In the genomic region with DNA sequence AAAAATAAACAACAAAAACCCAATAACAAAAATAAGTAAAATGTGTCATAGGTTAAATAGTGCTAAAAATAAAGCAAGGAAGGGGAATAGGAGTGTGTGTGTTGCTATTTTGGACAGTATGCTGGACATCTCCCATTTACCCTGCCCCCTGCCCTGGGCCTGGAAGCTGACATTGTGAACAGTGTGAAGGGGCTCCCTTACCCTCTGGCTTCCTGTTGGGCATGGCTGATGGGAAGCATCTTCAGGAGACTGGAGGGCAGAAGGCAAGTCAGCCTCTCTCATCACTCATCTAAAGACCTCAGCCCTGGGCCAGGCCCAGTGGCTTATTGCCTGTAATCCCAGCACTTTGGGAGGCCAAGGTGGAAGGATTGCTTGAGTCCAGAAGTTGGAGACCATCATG, we compare ENCODE assay signal across 24 cellular contexts. TPM values are rescaled to one million over a fixed set of nuclear protein-coding genes. Genes with fewer than 3 reads are reported as not detected.
DNase-seq lines count a peak whose midpoint lies in the region; ATAC-seq, FAIRE-seq and TF ChIP-seq lines count a peak whose summit lies in the region.
"Had no signal": no experiment of that assay in that cellular context is flagged by ENCODE, and none has a peak within 500 bp of the region (broad histone marks: within the 10 kb centered on the region; RNA-seq: fewer than 3 reads in every experiment).

No MANE protein-coding gene starts in this region.

- peaks cover 9% of the 10 kb centered on the region for H3K27me3 Mint-ChIP-seq in activated CD4-positive, alpha-beta T cell treated with anti-CD3 and anti-CD28 coated beads, Interleukin-2, amount 10 ng/mL, durations not matched to agents 7 days and 5 days
- H3K27me3 Mint-ChIP-seq in activated CD4-positive, alpha-beta T cell treated with anti-CD3 and anti-CD28 coated beads for 36 hours = peaks cover 5% of the 10 kb centered on the region

- H3K9me3 ChIP-seq in RWPE2 (ENCODE audit: severe bottlenecking) = no peaks in the 10 kb centered on the region
- no peaks in the 10 kb centered on the region for H3K9me3 ChIP-seq in upper lobe of right lung
- H3K9me3 ChIP-seq: BE2C, MG63, SJSA1 had no signal

- DNase-seq in activated CD4-positive, alpha-beta T cell treated with anti-CD3 and anti-CD28 coated beads, Interleukin-2, amount 10 ng/mL, durations not matched to agents 7 days and 5 days = no peak
- DNase-seq in activated CD4-positive, alpha-beta T cell treated with anti-CD3 and anti-CD28 coated beads for 36 hours = no peak
- DNase-seq in RWPE2 (ENCODE audit: low spot score) = peak; percentile 24
- peak; percentile 30 for DNase-seq in left lobe of liver (ENCODE audit: low spot score)
- peak; percentile 6 for DNase-seq in upper lobe of right lung
- DNase-seq in AG08395 (ENCODE audit: low spot score) = no peak
- no peak for DNase-seq in GM12891 (ENCODE audit: insufficient read length, low spot score)
- DNase-seq: BE2C, Calu3, DMS79 treated with DMSO at 0.1 percent for 48 hours, GM23248, H7, IMR-90, KG1, MG63, NCI-H2029, NCI-H446, NCI-H524 treated with DMSO at 0.1 percent for 48 hours, NCI-H774, PC-3, Right ventricle myocardium superior had no signal

- TF ChIP-seq POLR2A in GM12891 (IDR thresholded peaks at IDR 0.05; ENCODE audit: low read depth, low read length) = no peak

- POLR2A ChIA-PET in activated CD4-positive, alpha-beta T cell treated with anti-CD3 and anti-CD28 coated beads, Interleukin-2, amount 10 ng/mL, durations not matched to agents 7 days and 5 days (lab: Charles Lee) = no interaction called here
- POLR2A ChIA-PET in activated CD4-positive, alpha-beta T cell treated with anti-CD3 and anti-CD28 coated beads for 36 hours (lab: Charles Lee) = no interaction called here

- H3K4me1 Mint-ChIP-seq in activated CD4-positive, alpha-beta T cell treated with anti-CD3 and anti-CD28 coated beads, Interleukin-2, amount 10 ng/mL, durations not matched to agents 7 days and 5 days = peaks cover 22% of the 10 kb centered on the region
- peaks cover 17% of the 10 kb centered on the region for H3K4me1 Mint-ChIP-seq in activated CD4-positive, alpha-beta T cell treated with anti-CD3 and anti-CD28 coated beads for 36 hours

- no peaks in the 10 kb centered on the region for H3K27me3 ChIP-seq in RWPE2 (ENCODE audit: insufficient read depth, poor library complexity, severe bottlenecking)
- H3K27me3 ChIP-seq in upper lobe of right lung = no peaks in the 10 kb centered on the region
- H3K27me3 ChIP-seq: BE2C, MG63, SJSA1 had no signal

- H3K27ac Mint-ChIP-seq in activated CD4-positive, alpha-beta T cell treated with anti-CD3 and anti-CD28 coated beads, Interleukin-2, amount 10 ng/mL, durations not matched to agents 7 days and 5 days = peak overlapping the region; percentile 19
- no peak overlapping the region for H3K27ac Mint-ChIP-seq in activated CD4-positive, alpha-beta T cell treated with anti-CD3 and anti-CD28 coated beads for 36 hours

- H3K4me3 Mint-ChIP-seq in activated CD4-positive, alpha-beta T cell treated with anti-CD3 and anti-CD28 coated beads, Interleukin-2, amount 10 ng/mL, durations not matched to agents 7 days and 5 days = no peak overlapping the region
- no peak overlapping the region for H3K4me3 Mint-ChIP-seq in activated CD4-positive, alpha-beta T cell treated with anti-CD3 and anti-CD28 coated beads for 36 hours

- H3K4me3 ChIP-seq in RWPE2 (ENCODE audit: severe bottlenecking) = no peak overlapping the region
- H3K4me3 ChIP-seq in upper lobe of right lung = no peak overlapping the region
- H3K4me3 ChIP-seq: GM23248, MG63, SJSA1 had no signal

- H3K27ac ChIP-seq in RWPE2 (ENCODE audit: poor library complexity, severe bottlenecking) = no peak overlapping the region
- H3K27ac ChIP-seq in upper lobe of right lung = no peak overlapping the region
- H3K27ac ChIP-seq: 22Rv1, GM23248, SJSA1 had no signal

- no peak for ATAC-seq in activated CD4-positive, alpha-beta T cell treated with anti-CD3 and anti-CD28 coated beads for 36 hours
- ATAC-seq in RWPE2 (ENCODE audit: low read depth) (no peak), left lobe of liver (no peak), upper lobe of right lung (no peak), HG02973 (IDR thresholded peaks at IDR 0.05; ENCODE audit: unreplicated experiment) (no peak)
- ATAC-seq: PC-3 had no signal

- no peaks in the 10 kb centered on the region for H3K36me3 Mint-ChIP-seq in activated CD4-positive, alpha-beta T cell treated with anti-CD3 and anti-CD28 coated beads, Interleukin-2, amount 10 ng/mL, durations not matched to agents 7 days and 5 days (ENCODE audit: low read depth)
- H3K36me3 Mint-ChIP-seq in activated CD4-positive, alpha-beta T cell treated with anti-CD3 and anti-CD28 coated beads for 36 hours (ENCODE audit: low read depth) = no peaks in the 10 kb centered on the region

- intact Hi-C loops in activated CD4-positive, alpha-beta T cell treated with anti-CD3 and anti-CD28 coated beads for 36 hours (cut with DNase I, micrococcal nuclease) = no loop called here
- intact Hi-C loops in upper lobe of right lung (cut with DNase I) = no loop called here

- no peak for FAIRE-seq in GM12891 (lab: Jason Lieb, UNC)

- CTCF ChIA-PET in activated CD4-positive, alpha-beta T cell treated with anti-CD3 and anti-CD28 coated beads, Interleukin-2, amount 10 ng/mL, durations not matched to agents 7 days and 5 days (lab: Charles Lee) = no interaction called here
- CTCF ChIA-PET in activated CD4-positive, alpha-beta T cell treated with anti-CD3 and anti-CD28 coated beads for 36 hours (lab: Charles Lee) = no interaction called here

- no peaks in the 10 kb centered on the region for H3K9me3 Mint-ChIP-seq in activated CD4-positive, alpha-beta T cell treated with anti-CD3 and anti-CD28 coated beads, Interleukin-2, amount 10 ng/mL, durations not matched to agents 7 days and 5 days
- no peaks in the 10 kb centered on the region for H3K9me3 Mint-ChIP-seq in activated CD4-positive, alpha-beta T cell treated with anti-CD3 and anti-CD28 coated beads for 36 hours (ENCODE audit: low read depth)

- peaks cover 22% of the 10 kb centered on the region for H3K4me1 ChIP-seq in RWPE2 (ENCODE audit: insufficient read depth, poor library complexity, severe bottlenecking)
- peaks cover 21% of the 10 kb centered on the region for H3K4me1 ChIP-seq in upper lobe of right lung
- H3K4me1 ChIP-seq: BE2C, SJSA1 had no signal

- no peaks in the 10 kb centered on the region for H3K36me3 ChIP-seq in RWPE2 (ENCODE audit: low read depth)
- H3K36me3 ChIP-seq in upper lobe of right lung = no peaks in the 10 kb centered on the region
- H3K36me3 ChIP-seq: BE2C, MG63, SJSA1 had no signal

- TF ChIP-seq CTCF in RWPE2 (IDR thresholded peaks at IDR 0.05; ENCODE audit: poor library complexity, severe bottlenecking) = no peak
- no peak for TF ChIP-seq CTCF in upper lobe of right lung (IDR thresholded peaks at IDR 0.05)

TF ChIP-seq in GM12891, 5 proteins besides CTCF, POLR2A, EP300 and RAD21:
- TF ChIP-seq PAX5 (IDR thresholded peaks at IDR 0.05; ENCODE audit: insufficient read depth, low read length, severe bottlenecking) (no peak), POLR2AphosphoS5 (IDR thresholded peaks at IDR 0.05; ENCODE audit: low read depth, low read length) (no peak), POU2F2 (IDR thresholded peaks at IDR 0.05; ENCODE audit: low read depth, low read length) (no peak), SPI1 (IDR thresholded peaks at IDR 0.05; ENCODE audit: low read depth, low read length) (no peak), TAF1 (IDR thresholded peaks at IDR 0.05; ENCODE audit: low read depth, low read length) (no peak)

RNA-seq across cellular contexts. Expression of a gene that starts 26.7 kb away (rescaled TPM):
- total RNA-seq in activated CD4-positive, alpha-beta T cell treated with anti-CD3 and anti-CD28 coated beads, Interleukin-2, amount 10 ng/mL, durations not matched to agents 7 days and 5 days = 1 to 10 TPM; 1.6 to 2.5 TPM
- total RNA-seq in activated CD4-positive, alpha-beta T cell treated with anti-CD3 and anti-CD28 coated beads for 36 hours = 1 to 10 TPM; 8.7 to 9.6 TPM
- total RNA-seq in left lobe of liver (17.0 TPM), upper lobe of right lung (48.7 TPM)
- polyA plus RNA-seq in GM12891 (2012; ENCODE audit: low read depth, missing spikeins) = 0.01 TPM

Comparison
In these comparisons a context has a peak if more than half of its experiments do, and no peak if none do; other contexts are left out.
1. DNase-seq: peak in RWPE2 (single experiment), left lobe of liver (single experiment) and upper lobe of right lung (single experiment); none in activated CD4-positive, alpha-beta T cell treated with anti-CD3 and anti-CD28 coated beads, Interleukin-2, amount 10 ng/mL, durations not matched to agents 7 days and 5 days (single experiment), activated CD4-positive, alpha-beta T cell treated with anti-CD3 and anti-CD28 coated beads for 36 hours (single experiment), AG08395 (single experiment) and GM12891 (single experiment).